ENCODE assay signal across 8 cellular contexts in genomic region chrX:103918050-103918449, GRCh38. TPM values are rescaled to one million over a fixed set of nuclear protein-coding genes. Genes with fewer than 3 reads are reported as not detected.
A peak's percentile ranks its signal among the peaks of the same experiment; 100 is the strongest.
DNase-seq lines count a peak whose midpoint lies in the region; ATAC-seq and TF ChIP-seq lines count a peak whose summit lies in the region.

No MANE protein-coding gene starts in this region.

- peak overlapping the region; percentile 25 for H3K27ac Mint-ChIP-seq in activated T-cell treated with anti-CD3 and anti-CD28 coated beads, Interleukin-2, amount 50 U/mL, for 72 hours
- peak overlapping the region; percentile 78 to 90 for H3K27ac Mint-ChIP-seq in natural killer cell

- H3K27me3 ChIP-seq in testis: no peaks in the 10 kb centered on the region

- H3K4me1 ChIP-seq in testis: no peaks in the 10 kb centered on the region

- TF ChIP-seq CTCF in fibroblast of pulmonary artery (IDR thresholded peaks at IDR 0.05; ENCODE audit: low read length, missing control alignments) (peak; percentile 57), natural killer cell (IDR thresholded peaks at IDR 0.05) (peak; percentile 24), testis (IDR thresholded peaks at IDR 0.05) (peak; percentile 6 to 37 (median 34))

- H3K36me3 ChIP-seq in testis (ENCODE audit: low read depth, missing control alignments): no peaks in the 10 kb centered on the region

- no peak for TF ChIP-seq POLR2A in testis (IDR thresholded peaks at IDR 0.05)

- H3K9me3 Mint-ChIP-seq in activated T-cell treated with anti-CD3 and anti-CD28 coated beads, Interleukin-2, amount 50 U/mL, for 72 hours: no peaks in the 10 kb centered on the region
- no peaks in the 10 kb centered on the region for H3K9me3 Mint-ChIP-seq in natural killer cell

- peak overlapping the region in 1 of 2 donors; percentile 71 for H3K27ac ChIP-seq in testis

- ATAC-seq in GM18498 (IDR thresholded peaks at IDR 0.05; ENCODE audit: unreplicated experiment): peak; percentile 36
- ATAC-seq in activated T-cell treated with anti-CD3 and anti-CD28 coated beads, Interleukin-2, amount 50 U/mL, for 72 hours (replicated peaks in 1 of 2): peak; percentile 44 to 50
- peak; percentile 47 to 57 (median 48) for ATAC-seq in natural killer cell

- peaks cover 12% of the 10 kb centered on the region for H3K4me1 Mint-ChIP-seq in activated T-cell treated with anti-CD3 and anti-CD28 coated beads, Interleukin-2, amount 50 U/mL, for 72 hours (ENCODE audit: low read depth)
- peaks cover 28 to 33% of the 10 kb centered on the region in 2 donors for H3K4me1 Mint-ChIP-seq in natural killer cell

- 2 to 4% methylated on average over 7 to 18 of the region's 18 CpGs for WGBS in testis, 2 donors

- H3K27me3 Mint-ChIP-seq in activated T-cell treated with anti-CD3 and anti-CD28 coated beads, Interleukin-2, amount 50 U/mL, for 72 hours (ENCODE audit: low read depth): peaks cover 21% of the 10 kb centered on the region
- H3K27me3 Mint-ChIP-seq in natural killer cell (ENCODE audit: low read depth in 2 of 2): no peaks in the 10 kb centered on the region

- no peaks in the 10 kb centered on the region for H3K9me3 ChIP-seq in testis

- H3K4me3 Mint-ChIP-seq in activated T-cell treated with anti-CD3 and anti-CD28 coated beads, Interleukin-2, amount 50 U/mL, for 72 hours: peak overlapping the region; percentile 93 to 98
- H3K4me3 Mint-ChIP-seq in natural killer cell: peak overlapping the region; percentile 94

- H3K36me3 Mint-ChIP-seq in activated T-cell treated with anti-CD3 and anti-CD28 coated beads, Interleukin-2, amount 50 U/mL, for 72 hours (ENCODE audit: insufficient read depth in 2 of 2): peaks cover 0 to 5% of the 10 kb centered on the region in 2 donors
- H3K36me3 Mint-ChIP-seq in natural killer cell: no peaks in the 10 kb centered on the region

- intact Hi-C loops in natural killer cell (cut with micrococcal nuclease): no loop called here
- intact Hi-C loops in testis (cut with DNase I; ENCODE audit: low total_unique reads): no loop called here

- H3K4me3 ChIP-seq in fibroblast of pulmonary artery (replicated peaks; ENCODE audit: low read depth, low read length): peak overlapping the region; percentile 60
- peak overlapping the region; percentile 50 to 64 for H3K4me3 ChIP-seq in testis

- in situ Hi-C loops in ACHN (cut with HindIII; ENCODE audit: low pct_ligation_motif_present, low pct_unique_long_range_greater_than_20kb, low sequenced_read_pairs): no loop called here

- DNase-seq in ACHN (peak; percentile 70), HS-5 (ENCODE audit: low read depth) (peak; percentile 26), NCI-H82 treated with DMSO at 0.1 percent for 48 hours (lab: John Stamatoyannopoulos, UW; ENCODE audit: unreplicated experiment) (peak; percentile 56), fibroblast of pulmonary artery (ENCODE audit: low read depth) (peak; percentile 68), natural killer cell (peak; percentile 17), testis (peak; percentile 70)
- DNase-seq in activated T-cell treated with anti-CD3 and anti-CD28 coated beads, Interleukin-2, amount 50 U/mL, for 72 hours: peak; percentile 50 to 52

RNA-seq across cellular contexts. Expression of gene TMSB15B, which starts 44.4 kb away (rescaled TPM):
- total RNA-seq in activated T-cell treated with anti-CD3 and anti-CD28 coated beads, Interleukin-2, amount 50 U/mL, for 72 hours: 10 to 100 TPM in 1 of 2 donors, 1 to 10 TPM in 1; 9.9 to 12.4 TPM
- total RNA-seq in natural killer cell (10 to 100 TPM in 1 of 3 donors, 1 to 10 TPM in 2; 3.8 to 10.3 (median 5.4) TPM), testis (1 to 10 TPM; 5.4 to 6.9 TPM)
- polyA plus RNA-seq in testis (ENCODE audit: insufficient read depth, low read depth, low replicate concordance): 4.0 TPM

Comparison
In these comparisons a context has a peak if more than half of its experiments do, and no peak if none do; other contexts are left out.
1. DNase-seq: peak in every context shown above with its lines; median percentile 70 in ACHN; 70 in testis; 68 in fibroblast of pulmonary artery; 56 in NCI-H82 treated with DMSO at 0.1 percent for 48 hours; 51 in activated T-cell treated with anti-CD3 and anti-CD28 coated beads, Interleukin-2, amount 50 U/mL, for 72 hours; 26 in HS-5; 17 in natural killer cell.